Comparison of ENCODE assay signal across 10 cellular contexts in the genomic region with DNA sequence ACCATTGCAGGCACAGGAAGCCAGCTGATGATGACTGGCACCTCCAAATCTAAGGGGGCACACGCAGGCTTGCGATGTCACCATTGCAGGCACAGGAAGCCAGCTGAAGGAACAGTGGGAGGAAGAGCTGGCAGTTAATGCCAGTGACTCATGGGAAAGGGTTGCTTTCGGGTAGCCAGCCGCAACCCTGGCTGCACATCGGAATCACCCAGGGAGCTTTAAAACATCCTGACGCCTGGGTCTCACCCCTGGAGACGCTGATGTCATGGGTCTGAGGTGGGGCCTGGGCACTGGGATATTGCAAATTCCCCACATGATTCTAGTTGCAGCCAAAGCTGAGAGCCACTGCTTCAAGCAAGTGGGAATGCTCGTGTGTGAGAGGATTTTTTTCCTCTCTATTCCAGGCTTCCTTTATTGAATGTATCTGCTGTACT. TPM values are rescaled to one million over a fixed set of nuclear protein-coding genes. Genes with fewer than 3 reads are reported as not detected.
DNase-seq lines count a peak whose midpoint lies in the region; ATAC-seq and TF ChIP-seq lines count a peak whose summit lies in the region.
"Had no signal": no experiment of that assay in that cellular context is flagged by ENCODE, and none has a peak within 500 bp of the region (broad histone marks: within the 10 kb centered on the region; RNA-seq: fewer than 3 reads in every experiment).

No MANE protein-coding gene starts in this region.

- H3K4me2 ChIP-seq in mammary epithelial cell (ENCODE audit: insufficient read depth, low read depth, low read length) = peak overlapping the region; percentile 22

- dilution Hi-C loops in mammary epithelial cell (cut with HindIII; ENCODE audit: low sequenced_read_pairs) = loop anchor here (10.0 kb wide), 2 partner anchors 63 to 333 kb away; no protein-coding TSS in a partner anchor

- intact Hi-C loops in Right ventricle myocardium inferior (cut with DNase I) = no loop called here
- intact Hi-C loops in cardiac septum (cut with DNase I) = no loop called here
- intact Hi-C loops in mammary epithelial cell (cut with micrococcal nuclease) = no loop called here
- intact Hi-C loops in uterus (cut with DNase I; ENCODE audit: low total_unique reads) = no loop called here

- peak overlapping the region; percentile 51 for H2AFZ ChIP-seq in mammary epithelial cell (ENCODE audit: low read depth, low read length)

- H3K4me1 ChIP-seq in mammary epithelial cell (ENCODE audit: insufficient read depth, low read length) (peaks cover 14% of the 10 kb centered on the region), uterus (peaks cover 7 to 8% of the 10 kb centered on the region in 2 donors)

- no peaks in the 10 kb centered on the region for H3K79me2 ChIP-seq in mammary epithelial cell (ENCODE audit: insufficient read depth, low read length)

- H3K27me3 ChIP-seq in mammary epithelial cell (ENCODE audit: insufficient read depth, low read length) = no peaks in the 10 kb centered on the region
- no peaks in the 10 kb centered on the region for H3K27me3 ChIP-seq in uterus
- no peaks in the 10 kb centered on the region for H3K27me3 ChIP-seq in WERI-Rb-1 (ENCODE audit: insufficient read depth, low read depth, severe bottlenecking)

- H3K9ac ChIP-seq in mammary epithelial cell (ENCODE audit: insufficient read depth, low read length) = no peak overlapping the region

- DNase-seq in Right ventricle myocardium inferior (ENCODE audit: missing footprints) (peak; percentile 76), cardiac septum (ENCODE audit: low spot score) (no peak), mammary epithelial cell (peak; percentile 91), lung microvascular endothelial cell (ENCODE audit: low read depth in 2 of 2) (peak; percentile 61 to 94), uterus (peak; percentile 87 to 89), NCI-H774 (lab: John Stamatoyannopoulos, UW) (no peak), WERI-Rb-1 (no peak)
- DNase-seq: DMS79; stimulated activated CD4-positive, alpha-beta T cell treated with anti-CD3 and anti-CD28 coated beads, Interleukin-12 subunit alpha, Interleukin-12 subunit beta, amount 100 ng/mL, for 4 hours had no signal

- H3K9me3 ChIP-seq in mammary epithelial cell (replicated peaks; ENCODE audit: insufficient read depth, low read length) (no peaks in the 10 kb centered on the region), uterus (no peaks in the 10 kb centered on the region), WERI-Rb-1 (ENCODE audit: severe bottlenecking) (no peaks in the 10 kb centered on the region)

- WGBS in mammary epithelial cell (ENCODE audit: low coverage, missing lambda C conversion rate) = 1% methylated on average over 8 of the region's 8 CpGs

- TF ChIP-seq POLR2A in uterus (IDR thresholded peaks at IDR 0.05) = peak; percentile 19 to 48

- ATAC-seq in Right ventricle myocardium inferior (peak; percentile 88), HG03520 (IDR thresholded peaks at IDR 0.05; ENCODE audit: unreplicated experiment) (no peak)

- H3K4me3 ChIP-seq in mammary epithelial cell (replicated peaks in 1 of 3; ENCODE audit: insufficient read depth in 1 of 3, low read depth in 2 of 3, low read length in 3 of 3) (no peak overlapping the region), uterus (no peak overlapping the region), WERI-Rb-1 (ENCODE audit: low read depth, low read length) (no peak overlapping the region)

- in situ Hi-C loops in mammary epithelial cell (cut with MboI; ENCODE audit: low sequenced_read_pairs in 2 of 2) = loop anchor here in 1 of 2 donors (25.0 kb wide), 1 partner anchor 775 kb away; a partner anchor contains a TSS

- TF ChIP-seq CTCF in mammary epithelial cell (conservative IDR thresholded peaks at IDR 0.05 in 1 of 2, IDR thresholded peaks at IDR 0.05 in 1 of 2; ENCODE audit: extremely low read depth in 1 of 2, insufficient read depth in 1 of 2, low read depth in 1 of 2, low read length in 2 of 2) (no peak), uterus (IDR thresholded peaks at IDR 0.05) (no peak), WERI-Rb-1 (IDR thresholded peaks at IDR 0.05; ENCODE audit: low read depth, low read length) (no peak)

- BruUV-seq in mammary epithelial cell (replicated peaks; lab: Mats Ljungman, UMichigan) = no TSS peak

- CTCF ChIA-PET in mammary epithelial cell (lab: Charles Lee; ENCODE audit: low non-redundant PET) = no interaction called here

- no peaks in the 10 kb centered on the region for H4K20me1 ChIP-seq in mammary epithelial cell (ENCODE audit: insufficient read depth, low read length)

- H3K36me3 ChIP-seq in mammary epithelial cell (ENCODE audit: insufficient read depth, low read length) = no peaks in the 10 kb centered on the region
- H3K36me3 ChIP-seq in uterus = no peaks in the 10 kb centered on the region
- no peaks in the 10 kb centered on the region for H3K36me3 ChIP-seq in WERI-Rb-1

- H3K27ac ChIP-seq in mammary epithelial cell (ENCODE audit: insufficient read depth, low read depth, low read length) = peak overlapping the region; percentile 62
- H3K27ac ChIP-seq in uterus = peak overlapping the region; percentile 86 to 93
- no peak overlapping the region for H3K27ac ChIP-seq in WERI-Rb-1

RNA-seq across cellular contexts. Expression of gene CCN6, which starts 16.1 kb away (rescaled TPM):
- not detected for total RNA-seq in Right ventricle myocardium inferior
- not detected for total RNA-seq in cardiac septum
- 1 to 10 TPM; 6.0 to 8.2 TPM for total RNA-seq in mammary epithelial cell
- polyA plus RNA-seq in mammary epithelial cell = 20.3 TPM
- 5.9 TPM for polyA minus RNA-seq in mammary epithelial cell
- not detected in 2 replicates for total RNA-seq in lung microvascular endothelial cell
- total RNA-seq in uterus = not detected

RNA-seq across cellular contexts. Expression of gene TUBE1, which starts 49.5 kb away (rescaled TPM):
- 24.0 TPM for total RNA-seq in Right ventricle myocardium inferior
- total RNA-seq in cardiac septum = 21.6 TPM
- 10 to 100 TPM; 39.8 to 45.7 TPM for total RNA-seq in mammary epithelial cell
- 7.6 TPM for polyA plus RNA-seq in mammary epithelial cell
- 2.6 TPM for polyA minus RNA-seq in mammary epithelial cell
- 6.5 and 11.5 TPM in 2 replicates for total RNA-seq in lung microvascular endothelial cell
- total RNA-seq in uterus = 10 to 100 TPM; 33.6 to 75.1 (median 54.0) TPM

RNA-seq across cellular contexts. Expression of gene FAM229B, which starts 49.6 kb away (rescaled TPM):
- total RNA-seq in Right ventricle myocardium inferior = 75.1 TPM
- 43.5 TPM for total RNA-seq in cardiac septum
- 1 to 10 TPM; 3.4 to 5.2 TPM for total RNA-seq in mammary epithelial cell
- polyA plus RNA-seq in mammary epithelial cell = 3.5 TPM
- polyA minus RNA-seq in mammary epithelial cell = not detected
- 3.3 and 6.5 TPM in 2 replicates for total RNA-seq in lung microvascular endothelial cell
- total RNA-seq in uterus = 10 to 100 TPM in 3 of 4 donors, 1 to 10 TPM in 1; 7.2 to 47.6 (median 34.4) TPM

Comparison
In these comparisons a context has a peak if more than half of its experiments do, and no peak if none do; other contexts are left out.
1. DNase-seq: peak in Right ventricle myocardium inferior (single experiment), mammary epithelial cell (single experiment), lung microvascular endothelial cell (2 of 2) and uterus (2 of 2); none in cardiac septum (single experiment), NCI-H774 (single experiment) and WERI-Rb-1 (single experiment).